In genomic region chr2:187468262-187468661, GRCh38 we compare ENCODE assay signal across 26 cellular contexts. TPM values are rescaled to one million over a fixed set of nuclear protein-coding genes. Genes with fewer than 3 reads are reported as not detected.
DNase-seq lines count a peak whose midpoint lies in the region; ATAC-seq and TF ChIP-seq lines count a peak whose summit lies in the region.
"Had no signal": no experiment of that assay in that cellular context is flagged by ENCODE, and none has a peak within 500 bp of the region (broad histone marks: within the 10 kb centered on the region; RNA-seq: fewer than 3 reads in every experiment).

No MANE protein-coding gene starts in this region.

- H2AFZ ChIP-seq in mammary epithelial cell (ENCODE audit: low read depth, low read length): no peak overlapping the region
- no peak overlapping the region for H2AFZ ChIP-seq in parathyroid adenoma
- H2AFZ ChIP-seq: GM23248 had no signal

- intact Hi-C loops in mammary epithelial cell (cut with micrococcal nuclease): no loop called here

- H3K4me2 ChIP-seq in mammary epithelial cell (ENCODE audit: insufficient read depth, low read depth, low read length) (no peak overlapping the region), parathyroid adenoma (ENCODE audit: low read length) (peak overlapping the region; percentile 54)
- H3K4me2 ChIP-seq: BLaER1 had no signal

- no peak overlapping the region for H3K4me3 ChIP-seq in mammary epithelial cell (replicated peaks in 1 of 3; ENCODE audit: insufficient read depth in 1 of 3, low read depth in 2 of 3, low read length in 3 of 3)
- no peak overlapping the region for H3K4me3 ChIP-seq in parathyroid adenoma (ENCODE audit: low read depth, low read length)
- H3K4me3 ChIP-seq: BLaER1, GM23248 had no signal

- dilution Hi-C loops in mammary epithelial cell (cut with HindIII; ENCODE audit: low sequenced_read_pairs): no loop called here

- DNase-seq in SIG-M5 treated with dmso at 0.1 percent for 504 hours (lab: John Stamatoyannopoulos, UW; ENCODE audit: unreplicated experiment) (peak; percentile 36), SIG-M5 (lab: John Stamatoyannopoulos, UW) (no peak), mammary epithelial cell (peak; percentile 11)
- DNase-seq: ACHN; CD4-positive, alpha-beta T cell; COR-L47; DMS 273 treated with DMSO at 0.1 percent for 48 hours; DMS79 treated with DMSO at 0.1 percent for 48 hours; GM23248; HCEC 1CT; Kasumi-1; MM.1S; NCI-H1048; NCI-H1417 treated with DMSO at 0.1 percent for 48 hours; NCI-H187; NCI-H446 treated with DMSO at 0.1 percent for 48 hours; NCI-H526 treated with DMSO at 0.1 percent for 48 hours; SHP77 treated with DMSO at 0.1 percent for 48 hours had no signal

- H3K9ac ChIP-seq in mammary epithelial cell (ENCODE audit: insufficient read depth, low read length) (no peak overlapping the region), parathyroid adenoma (no peak overlapping the region)
- H3K9ac ChIP-seq: BLaER1, GM23248 had no signal

- H3K36me3 ChIP-seq in mammary epithelial cell (ENCODE audit: insufficient read depth, low read length): no peaks in the 10 kb centered on the region
- no peaks in the 10 kb centered on the region for H3K36me3 ChIP-seq in parathyroid adenoma (ENCODE audit: control insufficient read depth, insufficient read depth, low read length)
- H3K36me3 ChIP-seq: BLaER1 had no signal

- H3K79me2 ChIP-seq in mammary epithelial cell (ENCODE audit: insufficient read depth, low read length): no peaks in the 10 kb centered on the region
- no peaks in the 10 kb centered on the region for H3K79me2 ChIP-seq in parathyroid adenoma

- ATAC-seq in esophagus mucosa: peak; percentile 82
- no peak for ATAC-seq in HG03159 (IDR thresholded peaks at IDR 0.05; ENCODE audit: unreplicated experiment)
- no peak for ATAC-seq in GM19328 (IDR thresholded peaks at IDR 0.05; ENCODE audit: unreplicated experiment)
- no peak for ATAC-seq in HG03135 (IDR thresholded peaks at IDR 0.05; ENCODE audit: unreplicated experiment)

- no TSS peak for BruUV-seq in mammary epithelial cell (replicated peaks; lab: Mats Ljungman, UMichigan)

- H3K9me3 ChIP-seq in mammary epithelial cell (replicated peaks; ENCODE audit: insufficient read depth, low read length) (no peaks in the 10 kb centered on the region), parathyroid adenoma (ENCODE audit: control insufficient read depth, low read length) (no peaks in the 10 kb centered on the region)
- H3K9me3 ChIP-seq: BLaER1 had no signal

- H3K4me1 ChIP-seq in mammary epithelial cell (ENCODE audit: insufficient read depth, low read length): peaks cover 7% of the 10 kb centered on the region
- H3K4me1 ChIP-seq in parathyroid adenoma: no peaks in the 10 kb centered on the region
- H3K4me1 ChIP-seq: BLaER1 had no signal

- H3K27me3 ChIP-seq in mammary epithelial cell (ENCODE audit: insufficient read depth, low read length) (no peaks in the 10 kb centered on the region), parathyroid adenoma (ENCODE audit: control insufficient read depth, insufficient read depth, low read length) (no peaks in the 10 kb centered on the region)
- H3K27me3 ChIP-seq: BLaER1 had no signal

- TF ChIP-seq CTCF in mammary epithelial cell (conservative IDR thresholded peaks at IDR 0.05 in 1 of 2, IDR thresholded peaks at IDR 0.05 in 1 of 2; ENCODE audit: extremely low read depth in 1 of 2, insufficient read depth in 1 of 2, low read depth in 1 of 2, low read length in 2 of 2): no peak
- no peak for TF ChIP-seq CTCF in parathyroid adenoma (IDR thresholded peaks at IDR 0.05)

- CTCF ChIA-PET in mammary epithelial cell (lab: Charles Lee; ENCODE audit: low non-redundant PET): no interaction called here

- H3K27ac ChIP-seq in mammary epithelial cell (ENCODE audit: insufficient read depth, low read depth, low read length): no peak overlapping the region
- H3K27ac ChIP-seq in parathyroid adenoma: no peak overlapping the region
- H3K27ac ChIP-seq: 22Rv1, BLaER1, GM23248, RWPE1 had no signal

- no peaks in the 10 kb centered on the region for H4K20me1 ChIP-seq in mammary epithelial cell (ENCODE audit: insufficient read depth, low read length)
- H4K20me1 ChIP-seq: BLaER1 had no signal

- in situ Hi-C loops in mammary epithelial cell (cut with MboI; ENCODE audit: low sequenced_read_pairs in 2 of 2): loop anchor here in 1 of 2 donors (25.0 kb wide), 1 partner anchor 331 kb away; no protein-coding TSS in a partner anchor

RNA-seq across cellular contexts. Expression of gene CALCRL, which starts 20.2 kb away (rescaled TPM):
- total RNA-seq in mammary epithelial cell: 1 to 10 TPM in 1 of 2 donors, under 1 TPM in 1; 0.54 to 3.0 TPM
- 0.67 TPM for polyA plus RNA-seq in mammary epithelial cell
- not detected for polyA minus RNA-seq in mammary epithelial cell
- total RNA-seq in esophagus mucosa: 22.8 TPM
